In genomic region chr4:54940996-54941395, GRCh38 we compare ENCODE assay signal across 10 cellular contexts.
DNase-seq lines count a peak whose midpoint lies in the region; ATAC-seq and TF ChIP-seq lines count a peak whose summit lies in the region.
"Had no signal": no experiment of that assay in that cellular context is flagged by ENCODE, and none has a peak within 500 bp of the region (broad histone marks: within the 10 kb centered on the region; RNA-seq: fewer than 3 reads in every experiment).

No MANE protein-coding gene starts in this region.

- peak; percentile 63 for DNase-seq in activated naive CD4-positive, alpha-beta T cell treated with anti-CD3 and anti-CD28 coated beads, Interleukin-2, amount 10 ng/mL, durations not matched to agents 7 days and 5 days
- DNase-seq in stimulated activated CD4-positive, alpha-beta T cell treated with anti-CD3 and anti-CD28 coated beads, Interleukin-4, amount 100 ng/mL, for 48 hours (ENCODE audit: low read depth in 2 of 2), result peak; percentile 1 to 22
- no peak for DNase-seq in UCSD-AML1 (lab: John Stamatoyannopoulos, UW; ENCODE audit: unreplicated experiment)
- DNase-seq: activated CD8-positive, alpha-beta memory T cell treated with anti-CD3 and anti-CD28 coated beads, Interleukin-2, amount 50 U/mL, for 48 hours had no signal

- H3K79me2 ChIP-seq in DOHH2 (ENCODE audit: control insufficient read depth, low read length), result no peaks in the 10 kb centered on the region

- no peak overlapping the region for H3K27ac ChIP-seq in DOHH2 (ENCODE audit: low read depth, low read length)
- H3K27ac ChIP-seq: breast epithelium, suprapubic skin had no signal

- H3F3A ChIP-seq in DOHH2 (ENCODE audit: control insufficient read depth, insufficient read depth), result no peaks in the 10 kb centered on the region

- H3K4me1 Mint-ChIP-seq in T-helper 1 cell treated with Interleukin-12 subunit alpha and Interleukin-12 subunit beta and Interleukin-4 antibody, amounts not matched to agents 30 μg/mL and 1 μg/mL, for 36 hours (ENCODE audit: low read depth), result peaks cover 34% of the 10 kb centered on the region
- peaks cover 65% of the 10 kb centered on the region for H3K4me1 Mint-ChIP-seq in activated naive CD4-positive, alpha-beta T cell treated with anti-CD3 and anti-CD28 coated beads, Interleukin-2, amount 10 ng/mL, durations not matched to agents 7 days and 5 days

- H4K20me1 ChIP-seq in DOHH2 (ENCODE audit: control insufficient read depth, insufficient read depth, low read depth, low read length), result no peaks in the 10 kb centered on the region

- peaks cover 25% of the 10 kb centered on the region for H3K4me1 ChIP-seq in DOHH2 (ENCODE audit: control insufficient read depth, low read length)
- H3K4me1 ChIP-seq: breast epithelium, suprapubic skin had no signal

- peak overlapping the region; percentile 21 for H3K4me3 Mint-ChIP-seq in T-helper 1 cell treated with Interleukin-12 subunit alpha and Interleukin-12 subunit beta and Interleukin-4 antibody, amounts not matched to agents 30 μg/mL and 1 μg/mL, for 36 hours
- H3K4me3 Mint-ChIP-seq in activated naive CD4-positive, alpha-beta T cell treated with anti-CD3 and anti-CD28 coated beads, Interleukin-2, amount 10 ng/mL, durations not matched to agents 7 days and 5 days, result peak overlapping the region; percentile 55

- peak overlapping the region; percentile 85 for H3K27ac Mint-ChIP-seq in T-helper 1 cell treated with Interleukin-12 subunit alpha and Interleukin-12 subunit beta and Interleukin-4 antibody, amounts not matched to agents 30 μg/mL and 1 μg/mL, for 36 hours
- peak overlapping the region; percentile 100 for H3K27ac Mint-ChIP-seq in activated naive CD4-positive, alpha-beta T cell treated with anti-CD3 and anti-CD28 coated beads, Interleukin-2, amount 10 ng/mL, durations not matched to agents 7 days and 5 days

- 0 out of 2 replicates have a peak overlapping the region, but pooled peaks have one; percentile 49 for H3K4me3 ChIP-seq in DOHH2 (ENCODE audit: low read length)
- H3K4me3 ChIP-seq: breast epithelium, suprapubic skin had no signal

- ATAC-seq in GM19328 (IDR thresholded peaks at IDR 0.05; ENCODE audit: unreplicated experiment) (no peak), HG02884 (IDR thresholded peaks at IDR 0.05; ENCODE audit: unreplicated experiment) (no peak)

- H3K9me3 ChIP-seq in DOHH2 (ENCODE audit: control insufficient read depth, insufficient read depth, low read length), result no peaks in the 10 kb centered on the region
- H3K9me3 ChIP-seq: breast epithelium, suprapubic skin had no signal

- no peaks in the 10 kb centered on the region for H3K36me3 ChIP-seq in DOHH2 (ENCODE audit: control insufficient read depth, low read length)
- H3K36me3 ChIP-seq: breast epithelium, suprapubic skin had no signal

- peaks cover 3% of the 10 kb centered on the region for H3K27me3 Mint-ChIP-seq in T-helper 1 cell treated with Interleukin-12 subunit alpha and Interleukin-12 subunit beta and Interleukin-4 antibody, amounts not matched to agents 30 μg/mL and 1 μg/mL, for 36 hours (ENCODE audit: low read depth)
- no peaks in the 10 kb centered on the region for H3K27me3 Mint-ChIP-seq in activated naive CD4-positive, alpha-beta T cell treated with anti-CD3 and anti-CD28 coated beads, Interleukin-2, amount 10 ng/mL, durations not matched to agents 7 days and 5 days

- no peaks in the 10 kb centered on the region for H3K36me3 Mint-ChIP-seq in T-helper 1 cell treated with Interleukin-12 subunit alpha and Interleukin-12 subunit beta and Interleukin-4 antibody, amounts not matched to agents 30 μg/mL and 1 μg/mL, for 36 hours (ENCODE audit: low read depth)
- H3K36me3 Mint-ChIP-seq in activated naive CD4-positive, alpha-beta T cell treated with anti-CD3 and anti-CD28 coated beads, Interleukin-2, amount 10 ng/mL, durations not matched to agents 7 days and 5 days, result no peaks in the 10 kb centered on the region

- no peaks in the 10 kb centered on the region for H3K9me2 ChIP-seq in DOHH2 (replicated peaks; ENCODE audit: control insufficient read depth, low read length)

- no peaks in the 10 kb centered on the region; the same call in 1 of the 2 replicates for H3K27me3 ChIP-seq in DOHH2 (ENCODE audit: control insufficient read depth, low read length)
- H3K27me3 ChIP-seq: breast epithelium, suprapubic skin had no signal

- CTCF ChIA-PET in activated naive CD4-positive, alpha-beta T cell treated with anti-CD3 and anti-CD28 coated beads, Interleukin-2, amount 10 ng/mL, durations not matched to agents 7 days and 5 days (lab: Charles Lee), result interaction anchor here (1.0 kb wide), 1 partner anchor 200 kb away, joined by 3 read pairs; no protein-coding TSS in a partner anchor

- H3K4me2 ChIP-seq in DOHH2 (ENCODE audit: low read length), result peak overlapping the region; percentile 59

- no peak for TF ChIP-seq CTCF in DOHH2 (IDR thresholded peaks at IDR 0.05; ENCODE audit: low read depth, low read length, poor library complexity, severe bottlenecking)

- H3K9me3 Mint-ChIP-seq in T-helper 1 cell treated with Interleukin-12 subunit alpha and Interleukin-12 subunit beta and Interleukin-4 antibody, amounts not matched to agents 30 μg/mL and 1 μg/mL, for 36 hours, result no peaks in the 10 kb centered on the region
- no peaks in the 10 kb centered on the region for H3K9me3 Mint-ChIP-seq in activated naive CD4-positive, alpha-beta T cell treated with anti-CD3 and anti-CD28 coated beads, Interleukin-2, amount 10 ng/mL, durations not matched to agents 7 days and 5 days
